Comparison of ENCODE assay signal across 13 cellular contexts in genomic region chr5:111734013-111734412, GRCh38. TPM values are rescaled to one million over a fixed set of nuclear protein-coding genes. Genes with fewer than 3 reads are reported as not detected.
A peak's percentile ranks its signal among the peaks of the same experiment; 100 is the strongest.
DNase-seq lines count a peak whose midpoint lies in the region; ATAC-seq, FAIRE-seq and TF ChIP-seq lines count a peak whose summit lies in the region.
"Had no signal": no experiment of that assay in that cellular context is flagged by ENCODE, and none has a peak within 500 bp of the region (broad histone marks: within the 10 kb centered on the region; RNA-seq: fewer than 3 reads in every experiment).

No MANE protein-coding gene starts in this region.

- no peaks in the 10 kb centered on the region for H3K9me2 ChIP-seq in MM.1S (replicated peaks; ENCODE audit: insufficient read depth, low read length)

- POLR2A ChIA-PET in HepG2 (lab: Yijun Ruan, JAX): interaction anchor here (1.1 kb wide), 1 partner anchor 9 kb away, joined by 4 read pairs; no protein-coding TSS in a partner anchor

- peak overlapping the region; percentile 17 for H2AFZ ChIP-seq in mammary epithelial cell (ENCODE audit: low read depth, low read length)
- H2AFZ ChIP-seq in HepG2 (ENCODE audit: low read length): no peak overlapping the region
- no peak overlapping the region for H2AFZ ChIP-seq in MM.1S (ENCODE audit: low read length)

- BruUV-seq in mammary epithelial cell (replicated peaks; lab: Mats Ljungman, UMichigan) (no TSS peak), HepG2 (replicated peaks; lab: Mats Ljungman, UMichigan) (no TSS peak)

- 69% methylated on average over 5 of the region's 6 CpGs for WGBS in mammary epithelial cell (ENCODE audit: low coverage, missing lambda C conversion rate)
- WGBS in HepG2 (ENCODE audit: low lambda C conversion rate): 90% methylated on average over 5 of the region's 6 CpGs
- 78 to 80% methylated on average over 3 to 5 of the region's 6 CpGs for WGBS in transverse colon (ENCODE audit: low coverage in 1 of 2), 2 donors

- H3K4me1 ChIP-seq in mammary epithelial cell (ENCODE audit: insufficient read depth, low read length) (peaks cover 3% of the 10 kb centered on the region), breast epithelium (no peaks in the 10 kb centered on the region), HepG2 (ENCODE audit: insufficient read depth, low read length) (peaks cover 89% of the 10 kb centered on the region), tibial artery (peaks cover 0 to 61% (median 23%) of the 10 kb centered on the region in 4 donors), transverse colon (peaks cover 0 to 10% (median 3%) of the 10 kb centered on the region in 4 donors), MM.1S (ENCODE audit: low read length) (no peaks in the 10 kb centered on the region)

- H3K4me1 Mint-ChIP-seq in chondrocyte (ENCODE audit: low read depth): peaks cover 82% of the 10 kb centered on the region

- no peak overlapping the region for H3K27ac ChIP-seq in mammary epithelial cell (ENCODE audit: insufficient read depth, low read depth, low read length)
- H3K27ac ChIP-seq in breast epithelium: no peak overlapping the region
- H3K27ac ChIP-seq in HepG2 (ENCODE audit: extremely low read length, insufficient read depth, low read length): peak overlapping the region; percentile 59
- peak overlapping the region; percentile 58 to 64 for H3K27ac ChIP-seq in tibial artery
- H3K27ac ChIP-seq in transverse colon: no peak overlapping the region
- H3K27ac ChIP-seq in MM.1S (ENCODE audit: low read length): no peak overlapping the region
- H3K27ac ChIP-seq: BLaER1, KMS-11 had no signal

- TF ChIP-seq CTCF in mammary epithelial cell (conservative IDR thresholded peaks at IDR 0.05 in 1 of 2, IDR thresholded peaks at IDR 0.05 in 1 of 2; ENCODE audit: extremely low read depth in 1 of 2, insufficient read depth in 1 of 2, low read depth in 1 of 2, low read length in 2 of 2): no peak
- TF ChIP-seq CTCF in breast epithelium (IDR thresholded peaks at IDR 0.05): no peak
- TF ChIP-seq CTCF in chondrocyte (IDR thresholded peaks at IDR 0.05): no peak
- no peak for TF ChIP-seq CTCF in HepG2 (CRISPR knock-in tag; IDR thresholded peaks at IDR 0.05)
- no peak for TF ChIP-seq CTCF in tibial artery (IDR thresholded peaks at IDR 0.05)
- TF ChIP-seq CTCF in transverse colon (IDR thresholded peaks at IDR 0.05): no peak
- no peak for TF ChIP-seq CTCF in MM.1S (IDR thresholded peaks at IDR 0.05; ENCODE audit: low read length)

- H3K27me3 ChIP-seq in mammary epithelial cell (ENCODE audit: insufficient read depth, low read length) (no peaks in the 10 kb centered on the region), breast epithelium (no peaks in the 10 kb centered on the region), HepG2 (ENCODE audit: control insufficient read depth in 1 of 2, insufficient read depth in 2 of 2, low read length in 2 of 2) (no peaks in the 10 kb centered on the region), tibial artery (no peaks in the 10 kb centered on the region), transverse colon (no peaks in the 10 kb centered on the region), MM.1S (replicated peaks; ENCODE audit: insufficient read depth, low read length) (no peaks in the 10 kb centered on the region)
- H3K27me3 ChIP-seq: BLaER1 had no signal

- intact Hi-C loops in mammary epithelial cell (cut with micrococcal nuclease): no loop called here
- intact Hi-C loops in breast epithelium (cut with DNase I; ENCODE audit: low total_unique reads): no loop called here
- intact Hi-C loops in HepG2 (cut with micrococcal nuclease; ENCODE audit: unreplicated experiment): no loop called here
- intact Hi-C loops in tibial artery (cut with DNase I; ENCODE audit: low total_unique reads): loop anchor here (10.0 kb wide), 1 partner anchor 69 kb away; no protein-coding TSS in a partner anchor
- intact Hi-C loops in transverse colon (cut with DNase I; ENCODE audit: low total_unique reads): no loop called here

- peak overlapping the region; percentile 22 for H3K4me3 Mint-ChIP-seq in chondrocyte (ENCODE audit: unreplicated experiment)
- H3K4me3 Mint-ChIP-seq: T-cell had no signal

- in situ Hi-C loops in mammary epithelial cell (cut with MboI; ENCODE audit: low sequenced_read_pairs in 2 of 2): no loop called here
- in situ Hi-C loops in HepG2 (cut with HindIII; ENCODE audit: extremely low pct_ligation_motif_present, low pct_unique_long_range_greater_than_20kb): no loop called here
- in situ Hi-C loops in transverse colon (cut with MboI; ENCODE audit: low pct_ligation_motif_present in 1 of 4, low pct_unique_long_range_greater_than_20kb in 1 of 4, low sequenced_read_pairs in 3 of 4): no loop called here

- H3K36me3 ChIP-seq in mammary epithelial cell (ENCODE audit: insufficient read depth, low read length) (no peaks in the 10 kb centered on the region), breast epithelium (no peaks in the 10 kb centered on the region), HepG2 (replicated peaks in 1 of 2; ENCODE audit: control insufficient read depth in 1 of 2, insufficient read depth in 2 of 2, low read length in 2 of 2) (peaks cover 2 to 5% of the 10 kb centered on the region in 2 experiments; a peak in 3 of 5 replicates), tibial artery (peaks cover 0 to 9% (median 4%) of the 10 kb centered on the region in 3 donors), transverse colon (no peaks in the 10 kb centered on the region), MM.1S (replicated peaks; ENCODE audit: insufficient read depth, low read length) (no peaks in the 10 kb centered on the region)

- no peaks in the 10 kb centered on the region for H3K27me3 Mint-ChIP-seq in chondrocyte (ENCODE audit: low read depth)

- H3K4me2 ChIP-seq in mammary epithelial cell (ENCODE audit: insufficient read depth, low read depth, low read length) (no peak overlapping the region), HepG2 (ENCODE audit: low read depth, low read length) (peak overlapping the region; percentile 29), MM.1S (ENCODE audit: low read depth, low read length) (no peak overlapping the region)
- H3K4me2 ChIP-seq: BLaER1, KMS-11 had no signal

- DNase-seq in mammary epithelial cell (peak; percentile 70), breast epithelium (ENCODE audit: low spot score in 2 of 2) (no peak), chondrocyte (ENCODE audit: low spot score) (no peak), HepG2 (ENCODE audit: low spot score) (no peak), tibial artery (no peak), transverse colon (no peak), MM.1S (no peak)
- DNase-seq: effector CD4-positive, alpha-beta T cell; islet precursor cell; T-cell had no signal

- dilution Hi-C loops in mammary epithelial cell (cut with HindIII; ENCODE audit: low sequenced_read_pairs): no loop called here

- H3K27ac Mint-ChIP-seq in chondrocyte (ENCODE audit: unreplicated experiment): peak overlapping the region; percentile 97
- H3K27ac Mint-ChIP-seq: T-cell had no signal

- peaks cover 51% of the 10 kb centered on the region for H3K36me3 Mint-ChIP-seq in chondrocyte (ENCODE audit: low read depth)
- H3K36me3 Mint-ChIP-seq: T-cell had no signal

- no peak overlapping the region for H3K9ac ChIP-seq in mammary epithelial cell (ENCODE audit: insufficient read depth, low read length)
- H3K9ac ChIP-seq in HepG2 (ENCODE audit: insufficient read depth, low read depth, low read length): no peak overlapping the region
- H3K9ac ChIP-seq in MM.1S (ENCODE audit: low read length): no peak overlapping the region
- H3K9ac ChIP-seq: BLaER1, KMS-11 had no signal

- FAIRE-seq in HepG2 (lab: Jason Lieb, UNC): no peak

- no peak for TF ChIP-seq RAD21 in HepG2 (CRISPR knock-in tag; IDR thresholded peaks at IDR 0.05)

- ATAC-seq in HepG2 (no peak), HG03095 (IDR thresholded peaks at IDR 0.05; ENCODE audit: unreplicated experiment) (no peak)

- no peak overlapping the region for H3K4me3 ChIP-seq in mammary epithelial cell (replicated peaks in 1 of 3; ENCODE audit: insufficient read depth in 1 of 3, low read depth in 2 of 3, low read length in 3 of 3)
- H3K4me3 ChIP-seq in breast epithelium: no peak overlapping the region
- no peak overlapping the region for H3K4me3 ChIP-seq in HepG2 (replicated peaks in 1 of 3; ENCODE audit: insufficient read depth in 1 of 3, low read depth in 2 of 3, low read length in 3 of 3)
- H3K4me3 ChIP-seq in tibial artery: no peak overlapping the region
- no peak overlapping the region for H3K4me3 ChIP-seq in transverse colon
- H3K4me3 ChIP-seq in MM.1S (ENCODE audit: low read length): no peak overlapping the region
- H3K4me3 ChIP-seq: BLaER1 had no signal

- H3K9me3 ChIP-seq in mammary epithelial cell (replicated peaks; ENCODE audit: insufficient read depth, low read length) (no peaks in the 10 kb centered on the region), breast epithelium (no peaks in the 10 kb centered on the region), HepG2 (ENCODE audit: low read length) (no peaks in the 10 kb centered on the region), tibial artery (no peaks in the 10 kb centered on the region), transverse colon (no peaks in the 10 kb centered on the region), MM.1S (replicated peaks; ENCODE audit: insufficient read depth, low read length) (no peaks in the 10 kb centered on the region)
- H3K9me3 ChIP-seq: BLaER1 had no signal

- TF ChIP-seq POLR2A in breast epithelium (IDR thresholded peaks at IDR 0.05) (no peak), HepG2 (IDR thresholded peaks at IDR 0.05; ENCODE audit: insufficient read depth in 1 of 2, low read depth in 2 of 2, low read length in 2 of 2) (no peak), transverse colon (IDR thresholded peaks at IDR 0.05) (no peak)

- TF ChIP-seq EP300 in HepG2 (IDR thresholded peaks at IDR 0.05; ENCODE audit: low read depth in 2 of 2, low read length in 2 of 2) (no peak), HepG2 (CRISPR knock-in tag; IDR thresholded peaks at IDR 0.05; ENCODE audit: borderline replicate concordance) (no peak), transverse colon (IDR thresholded peaks at IDR 0.05; ENCODE audit: low read depth) (no peak)

- no peaks in the 10 kb centered on the region for H3K9me3 Mint-ChIP-seq in chondrocyte (ENCODE audit: low read depth)
- H3K9me3 Mint-ChIP-seq: T-cell had no signal

- no peaks in the 10 kb centered on the region for H3F3A ChIP-seq in MM.1S (ENCODE audit: insufficient read depth, low read length)

- H4K20me1 ChIP-seq in mammary epithelial cell (ENCODE audit: insufficient read depth, low read length) (no peaks in the 10 kb centered on the region), HepG2 (ENCODE audit: insufficient read depth, low read length) (no peaks in the 10 kb centered on the region), MM.1S (ENCODE audit: insufficient read depth, low read length) (no peaks in the 10 kb centered on the region)

- no peaks in the 10 kb centered on the region for H3K79me2 ChIP-seq in mammary epithelial cell (ENCODE audit: insufficient read depth, low read length)
- H3K79me2 ChIP-seq in HepG2 (ENCODE audit: insufficient read depth, low read length): no peaks in the 10 kb centered on the region
- no peaks in the 10 kb centered on the region for H3K79me2 ChIP-seq in MM.1S (ENCODE audit: low read length)

- CTCF ChIA-PET in mammary epithelial cell (lab: Charles Lee; ENCODE audit: low non-redundant PET) (no interaction called here), HepG2 (lab: Yijun Ruan, JAX; ENCODE audit: low intra/inter-chr PET ratio, low total read pairs) (no interaction called here)

RNA-seq across cellular contexts. Expression of gene NREP, which starts 23.0 kb away (rescaled TPM):
- total RNA-seq in mammary epithelial cell (10 to 100 TPM in 1 of 2 donors, 1 to 10 TPM in 1; 4.0 to 18.0 TPM), breast epithelium (1 to 10 TPM; 3.9 to 9.8 (median 9.1) TPM), chondrocyte (595 to 1,006 TPM (median 987 TPM) in 3 replicates), HepG2 (2016; rRNA removed; fragmentation: Illumina TruSeq; extraction: Trizol) (40.5 and 48.5 TPM in 2 replicates), transverse colon (10 to 100 TPM in 2 of 4 donors, 1 to 10 TPM in 2; 6.0 to 42.0 (median 10.2) TPM)
- polyA plus RNA-seq in mammary epithelial cell (4.8 TPM), HepG2 (2011; rRNA removed) (82.8 and 102 TPM in 2 replicates)
- polyA minus RNA-seq in mammary epithelial cell: 2.7 TPM
- 18.2 and 18.5 TPM in 2 replicates for total RNA-seq in HepG2 (2016; cell fraction: cytosol; rRNA removed; fragmentation: Illumina TruSeq; extraction: Trizol; ENCODE audit: low read depth)
- 44.8 and 48.2 TPM in 2 replicates for total RNA-seq in HepG2 (2016; cell fraction: insoluble cytoplasmic fraction; rRNA removed; fragmentation: Illumina TruSeq; extraction: Trizol)
- total RNA-seq in HepG2 (2016; cell fraction: membrane; rRNA removed; fragmentation: Illumina TruSeq; extraction: Trizol): 49.5 and 57.7 TPM in 2 replicates
- 58.0 and 67.1 TPM in 2 replicates for total RNA-seq in HepG2 (2016; cell fraction: nucleus; rRNA removed; fragmentation: Illumina TruSeq; extraction: Trizol)
- polyA plus RNA-seq in HepG2 (2011; cell fraction: cytosol; rRNA removed): 49.1 and 88.7 TPM in 2 replicates
- 69.7 and 94.1 TPM in 2 replicates for polyA plus RNA-seq in HepG2 (2011; cell fraction: nucleus; rRNA removed)
- polyA plus RNA-seq in HepG2 (2012): 38.1 and 86.3 TPM in 2 replicates
- 33.5 and 45.5 TPM in 2 replicates for polyA plus RNA-seq in HepG2 (2016; cell fraction: cytosol; fragmentation: Illumina TruSeq; extraction: Trizol; ENCODE audit: low read depth)
- polyA plus RNA-seq in HepG2 (2016; cell fraction: insoluble cytoplasmic fraction; fragmentation: Illumina TruSeq; extraction: Trizol; ENCODE audit: low read depth): 76.1 and 85.1 TPM in 2 replicates
- 81.9 and 92.8 TPM in 2 replicates for polyA plus RNA-seq in HepG2 (2016; cell fraction: membrane; fragmentation: Illumina TruSeq; extraction: Trizol; ENCODE audit: low read depth)
- polyA plus RNA-seq in HepG2 (2016; cell fraction: nucleus; fragmentation: Illumina TruSeq; extraction: Trizol; ENCODE audit: insufficient read depth, low read depth): 58.3 and 64.9 TPM in 2 replicates
- polyA minus RNA-seq in HepG2 (2011; rRNA and poly(A)+ RNA removed; ENCODE audit: low replicate concordance): 2.7 and 49.0 TPM in 2 replicates
- polyA minus RNA-seq in HepG2 (2011; cell fraction: cytosol; rRNA and poly(A)+ RNA removed): 29.4 and 31.1 TPM in 2 replicates
- polyA minus RNA-seq in HepG2 (2011; cell fraction: nucleus; rRNA and poly(A)+ RNA removed): 280 and 293 TPM in 2 replicates

Comparison
In these comparisons a context has a peak if more than half of its experiments do, and no peak if none do; other contexts are left out.
1. H3K27ac ChIP-seq: peak in HepG2 (single experiment) and tibial artery (2 of 2); none in mammary epithelial cell (single experiment), breast epithelium (0 of 2), transverse colon (0 of 4) and MM.1S (single experiment).